Comparison of ENCODE assay signal across 1 cellular context in the genomic region with DNA sequence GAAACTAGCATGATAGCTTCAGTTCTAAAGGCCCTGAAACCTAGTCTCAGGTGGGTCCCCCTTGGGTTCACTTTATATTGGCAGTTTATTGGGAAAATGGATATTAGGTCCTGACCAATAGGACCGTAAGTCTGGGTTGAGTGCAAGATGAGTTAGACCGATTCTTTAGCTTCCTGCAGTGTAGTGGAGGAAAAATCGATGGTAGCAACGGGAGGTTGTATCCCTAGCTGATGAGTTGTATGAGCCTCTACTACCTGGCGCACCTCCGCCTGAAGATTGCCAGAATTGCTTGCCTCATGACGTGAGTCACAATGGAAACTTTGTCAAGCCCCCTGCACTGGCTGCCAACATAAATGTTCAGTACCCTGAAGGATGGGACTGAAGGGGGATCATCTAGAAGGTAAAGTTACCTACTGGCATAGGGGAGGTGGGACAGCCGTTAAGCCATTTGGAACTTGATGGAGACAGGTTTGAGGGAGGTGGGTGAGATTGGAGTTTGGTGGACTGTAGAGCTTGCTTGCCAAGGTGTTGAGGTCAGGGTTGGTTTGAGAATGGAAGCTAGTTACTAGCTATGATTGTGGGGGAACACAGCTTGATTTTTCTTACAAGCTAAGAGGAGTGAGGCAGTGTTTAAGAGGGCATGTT.
TF ChIP-seq lines count a peak whose summit lies in the region.

No MANE protein-coding gene starts in this region.

TF ChIP-seq in HepG2, 621 proteins besides CTCF, POLR2A, EP300 and RAD21 (continued from another document and continues in another):
- TF ChIP-seq, protein P1, sequence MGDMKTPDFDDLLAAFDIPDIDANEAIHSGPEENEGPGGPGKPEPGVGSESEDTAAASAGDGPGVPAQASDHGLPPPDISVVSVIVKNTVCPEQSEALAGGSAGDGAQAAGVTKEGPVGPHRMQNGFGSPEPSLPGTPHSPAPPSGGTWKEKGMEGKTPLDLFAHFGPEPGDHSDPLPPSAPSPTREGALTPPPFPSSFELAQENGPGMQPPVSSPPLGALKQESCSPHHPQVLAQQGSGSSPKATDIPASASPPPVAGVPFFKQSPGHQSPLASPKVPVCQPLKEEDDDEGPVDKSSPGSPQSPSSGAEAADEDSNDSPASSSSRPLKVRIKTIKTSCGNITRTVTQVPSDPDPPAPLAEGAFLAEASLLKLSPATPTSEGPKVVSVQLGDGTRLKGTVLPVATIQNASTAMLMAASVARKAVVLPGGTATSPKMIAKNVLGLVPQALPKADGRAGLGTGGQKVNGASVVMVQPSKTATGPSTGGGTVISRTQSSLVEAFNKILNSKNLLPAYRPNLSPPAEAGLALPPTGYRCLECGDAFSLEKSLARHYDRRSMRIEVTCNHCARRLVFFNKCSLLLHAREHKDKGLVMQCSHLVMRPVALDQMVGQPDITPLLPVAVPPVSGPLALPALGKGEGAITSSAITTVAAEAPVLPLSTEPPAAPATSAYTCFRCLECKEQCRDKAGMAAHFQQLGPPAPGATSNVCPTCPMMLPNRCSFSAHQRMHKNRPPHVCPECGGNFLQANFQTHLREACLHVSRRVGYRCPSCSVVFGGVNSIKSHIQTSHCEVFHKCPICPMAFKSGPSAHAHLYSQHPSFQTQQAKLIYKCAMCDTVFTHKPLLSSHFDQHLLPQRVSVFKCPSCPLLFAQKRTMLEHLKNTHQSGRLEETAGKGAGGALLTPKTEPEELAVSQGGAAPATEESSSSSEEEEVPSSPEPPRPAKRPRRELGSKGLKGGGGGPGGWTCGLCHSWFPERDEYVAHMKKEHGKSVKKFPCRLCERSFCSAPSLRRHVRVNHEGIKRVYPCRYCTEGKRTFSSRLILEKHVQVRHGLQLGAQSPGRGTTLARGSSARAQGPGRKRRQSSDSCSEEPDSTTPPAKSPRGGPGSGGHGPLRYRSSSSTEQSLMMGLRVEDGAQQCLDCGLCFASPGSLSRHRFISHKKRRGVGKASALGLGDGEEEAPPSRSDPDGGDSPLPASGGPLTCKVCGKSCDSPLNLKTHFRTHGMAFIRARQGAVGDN (CRISPR knock-in tag; IDR thresholded peaks at IDR 0.05) = no peak
- TF ChIP-seq KLF11 (CRISPR knock-in tag; IDR thresholded peaks at IDR 0.05) = no peak
- TF ChIP-seq SIN3B (IDR thresholded peaks at IDR 0.05; ENCODE audit: low read length) = no peak
- no peak for TF ChIP-seq ZNF382 (CRISPR knock-in tag; IDR thresholded peaks at IDR 0.05; ENCODE audit: borderline replicate concordance)
- TF ChIP-seq, protein P2, sequence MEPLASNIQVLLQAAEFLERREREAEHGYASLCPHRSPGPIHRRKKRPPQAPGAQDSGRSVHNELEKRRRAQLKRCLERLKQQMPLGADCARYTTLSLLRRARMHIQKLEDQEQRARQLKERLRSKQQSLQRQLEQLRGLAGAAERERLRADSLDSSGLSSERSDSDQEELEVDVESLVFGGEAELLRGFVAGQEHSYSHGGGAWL (CRISPR knock-in tag; IDR thresholded peaks at IDR 0.05) = no peak
- TF ChIP-seq, protein P3, sequence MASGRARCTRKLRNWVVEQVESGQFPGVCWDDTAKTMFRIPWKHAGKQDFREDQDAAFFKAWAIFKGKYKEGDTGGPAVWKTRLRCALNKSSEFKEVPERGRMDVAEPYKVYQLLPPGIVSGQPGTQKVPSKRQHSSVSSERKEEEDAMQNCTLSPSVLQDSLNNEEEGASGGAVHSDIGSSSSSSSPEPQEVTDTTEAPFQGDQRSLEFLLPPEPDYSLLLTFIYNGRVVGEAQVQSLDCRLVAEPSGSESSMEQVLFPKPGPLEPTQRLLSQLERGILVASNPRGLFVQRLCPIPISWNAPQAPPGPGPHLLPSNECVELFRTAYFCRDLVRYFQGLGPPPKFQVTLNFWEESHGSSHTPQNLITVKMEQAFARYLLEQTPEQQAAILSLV (CRISPR knock-in tag; IDR thresholded peaks at IDR 0.05; ENCODE audit: borderline replicate concordance) = no peak
- no peak for TF ChIP-seq ZNF644 (CRISPR knock-in tag; IDR thresholded peaks at IDR 0.05; ENCODE audit: low read depth)
- TF ChIP-seq GABPA (IDR thresholded peaks at IDR 0.05; ENCODE audit: low read depth, low read length) = no peak
- no peak for TF ChIP-seq GABPA (CRISPR knock-in tag; IDR thresholded peaks at IDR 0.05; ENCODE audit: low read depth)
- TF ChIP-seq, protein P4, sequence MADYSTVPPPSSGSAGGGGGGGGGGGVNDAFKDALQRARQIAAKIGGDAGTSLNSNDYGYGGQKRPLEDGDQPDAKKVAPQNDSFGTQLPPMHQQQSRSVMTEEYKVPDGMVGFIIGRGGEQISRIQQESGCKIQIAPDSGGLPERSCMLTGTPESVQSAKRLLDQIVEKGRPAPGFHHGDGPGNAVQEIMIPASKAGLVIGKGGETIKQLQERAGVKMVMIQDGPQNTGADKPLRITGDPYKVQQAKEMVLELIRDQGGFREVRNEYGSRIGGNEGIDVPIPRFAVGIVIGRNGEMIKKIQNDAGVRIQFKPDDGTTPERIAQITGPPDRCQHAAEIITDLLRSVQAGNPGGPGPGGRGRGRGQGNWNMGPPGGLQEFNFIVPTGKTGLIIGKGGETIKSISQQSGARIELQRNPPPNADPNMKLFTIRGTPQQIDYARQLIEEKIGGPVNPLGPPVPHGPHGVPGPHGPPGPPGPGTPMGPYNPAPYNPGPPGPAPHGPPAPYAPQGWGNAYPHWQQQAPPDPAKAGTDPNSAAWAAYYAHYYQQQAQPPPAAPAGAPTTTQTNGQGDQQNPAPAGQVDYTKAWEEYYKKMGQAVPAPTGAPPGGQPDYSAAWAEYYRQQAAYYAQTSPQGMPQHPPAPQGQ (CRISPR knock-in tag; IDR thresholded peaks at IDR 0.05; ENCODE audit: borderline replicate concordance) = no peak
- TF ChIP-seq MEF2D (CRISPR knock-in tag; IDR thresholded peaks at IDR 0.05) = no peak
- no peak for TF ChIP-seq NCOA2 (CRISPR knock-in tag; IDR thresholded peaks at IDR 0.05)
- TF ChIP-seq ZFP36L2 (CRISPR knock-in tag; IDR thresholded peaks at IDR 0.05) = no peak
- TF ChIP-seq SIX1 (CRISPR knock-in tag; IDR thresholded peaks at IDR 0.05; ENCODE audit: borderline replicate concordance) = no peak
- no peak for TF ChIP-seq ZNF234 (CRISPR knock-in tag; conservative IDR thresholded peaks at IDR 0.05)
- TF ChIP-seq ZNF552 (CRISPR knock-in tag; IDR thresholded peaks at IDR 0.05; ENCODE audit: borderline replicate concordance) = no peak
- TF ChIP-seq EEA1 (CRISPR knock-in tag; IDR thresholded peaks at IDR 0.05; ENCODE audit: borderline replicate concordance) = no peak
- peak; percentile 22 for TF ChIP-seq AKAP8 (CRISPR knock-in tag; IDR thresholded peaks at IDR 0.05)
- TF ChIP-seq HHEX (CRISPR knock-in tag; IDR thresholded peaks at IDR 0.05) = no peak
- TF ChIP-seq ZNF709 (CRISPR knock-in tag; IDR thresholded peaks at IDR 0.05) = no peak
- TF ChIP-seq, protein P5, sequence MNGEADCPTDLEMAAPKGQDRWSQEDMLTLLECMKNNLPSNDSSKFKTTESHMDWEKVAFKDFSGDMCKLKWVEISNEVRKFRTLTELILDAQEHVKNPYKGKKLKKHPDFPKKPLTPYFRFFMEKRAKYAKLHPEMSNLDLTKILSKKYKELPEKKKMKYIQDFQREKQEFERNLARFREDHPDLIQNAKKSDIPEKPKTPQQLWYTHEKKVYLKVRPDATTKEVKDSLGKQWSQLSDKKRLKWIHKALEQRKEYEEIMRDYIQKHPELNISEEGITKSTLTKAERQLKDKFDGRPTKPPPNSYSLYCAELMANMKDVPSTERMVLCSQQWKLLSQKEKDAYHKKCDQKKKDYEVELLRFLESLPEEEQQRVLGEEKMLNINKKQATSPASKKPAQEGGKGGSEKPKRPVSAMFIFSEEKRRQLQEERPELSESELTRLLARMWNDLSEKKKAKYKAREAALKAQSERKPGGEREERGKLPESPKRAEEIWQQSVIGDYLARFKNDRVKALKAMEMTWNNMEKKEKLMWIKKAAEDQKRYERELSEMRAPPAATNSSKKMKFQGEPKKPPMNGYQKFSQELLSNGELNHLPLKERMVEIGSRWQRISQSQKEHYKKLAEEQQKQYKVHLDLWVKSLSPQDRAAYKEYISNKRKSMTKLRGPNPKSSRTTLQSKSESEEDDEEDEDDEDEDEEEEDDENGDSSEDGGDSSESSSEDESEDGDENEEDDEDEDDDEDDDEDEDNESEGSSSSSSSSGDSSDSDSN (CRISPR knock-in tag; IDR thresholded peaks at IDR 0.05) = peak; percentile 18
- no peak for TF ChIP-seq ZNF567 (CRISPR knock-in tag; IDR thresholded peaks at IDR 0.05; ENCODE audit: borderline replicate concordance)
- TF ChIP-seq SKI (IDR thresholded peaks at IDR 0.05; ENCODE audit: partially characterized antibody) = no peak
- peak; percentile 70; the same call in 1 of the 2 replicates for TF ChIP-seq ZNF430 (CRISPR knock-in tag; IDR thresholded peaks at IDR 0.05)
- TF ChIP-seq PAWR (CRISPR knock-in tag; IDR thresholded peaks at IDR 0.05; ENCODE audit: borderline replicate concordance) = no peak
- TF ChIP-seq, protein P6, sequence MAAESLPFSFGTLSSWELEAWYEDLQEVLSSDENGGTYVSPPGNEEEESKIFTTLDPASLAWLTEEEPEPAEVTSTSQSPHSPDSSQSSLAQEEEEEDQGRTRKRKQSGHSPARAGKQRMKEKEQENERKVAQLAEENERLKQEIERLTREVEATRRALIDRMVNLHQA (CRISPR knock-in tag; IDR thresholded peaks at IDR 0.05) = no peak
- TF ChIP-seq ZMYM3 (CRISPR knock-in tag; IDR thresholded peaks at IDR 0.05) = no peak
- TF ChIP-seq SIN3A (IDR thresholded peaks at IDR 0.05; ENCODE audit: borderline replicate concordance, low read depth, low read length) = 0 out of 2 replicates have a peak, but pooled peaks have one; percentile 21
- TF ChIP-seq MIER2 (CRISPR knock-in tag; IDR thresholded peaks at IDR 0.05) = no peak
- no peak for TF ChIP-seq RFXANK (CRISPR knock-in tag; IDR thresholded peaks at IDR 0.05)
- no peak for TF ChIP-seq ZIK1 (CRISPR knock-in tag; IDR thresholded peaks at IDR 0.05; ENCODE audit: borderline replicate concordance, low read depth)
- no peak for TF ChIP-seq ZNF337 (CRISPR knock-in tag; IDR thresholded peaks at IDR 0.05; ENCODE audit: borderline replicate concordance, low read depth)
- no peak for TF ChIP-seq JARID2 (CRISPR knock-in tag; IDR thresholded peaks at IDR 0.05; ENCODE audit: insufficient replicate concordance)
- no peak for TF ChIP-seq ZNF703 (CRISPR knock-in tag; IDR thresholded peaks at IDR 0.05; ENCODE audit: borderline replicate concordance)
- TF ChIP-seq, protein P7, sequence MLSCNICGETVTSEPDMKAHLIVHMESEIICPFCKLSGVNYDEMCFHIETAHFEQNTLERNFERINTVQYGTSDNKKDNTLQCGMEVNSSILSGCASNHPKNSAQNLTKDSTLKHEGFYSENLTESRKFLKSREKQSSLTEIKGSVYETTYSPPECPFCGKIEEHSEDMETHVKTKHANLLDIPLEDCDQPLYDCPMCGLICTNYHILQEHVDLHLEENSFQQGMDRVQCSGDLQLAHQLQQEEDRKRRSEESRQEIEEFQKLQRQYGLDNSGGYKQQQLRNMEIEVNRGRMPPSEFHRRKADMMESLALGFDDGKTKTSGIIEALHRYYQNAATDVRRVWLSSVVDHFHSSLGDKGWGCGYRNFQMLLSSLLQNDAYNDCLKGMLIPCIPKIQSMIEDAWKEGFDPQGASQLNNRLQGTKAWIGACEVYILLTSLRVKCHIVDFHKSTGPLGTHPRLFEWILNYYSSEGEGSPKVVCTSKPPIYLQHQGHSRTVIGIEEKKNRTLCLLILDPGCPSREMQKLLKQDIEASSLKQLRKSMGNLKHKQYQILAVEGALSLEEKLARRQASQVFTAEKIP (CRISPR knock-in tag; IDR thresholded peaks at IDR 0.05; ENCODE audit: borderline replicate concordance) = no peak
- TF ChIP-seq SALL1 (CRISPR knock-in tag; IDR thresholded peaks at IDR 0.05) = no peak
- TF ChIP-seq ZNF562 (CRISPR knock-in tag; IDR thresholded peaks at IDR 0.05; ENCODE audit: borderline replicate concordance) = 0 out of 2 replicates have a peak, but pooled peaks have one; percentile 25
- peak; percentile 76 for TF ChIP-seq POLR2G (IDR thresholded peaks at IDR 0.05; ENCODE audit: low read depth, low read length)
- no peak for TF ChIP-seq ZNF879 (CRISPR knock-in tag; IDR thresholded peaks at IDR 0.05)
- no peak for TF ChIP-seq ATM (IDR thresholded peaks at IDR 0.05; ENCODE audit: borderline replicate concordance)
- TF ChIP-seq, protein P8, sequence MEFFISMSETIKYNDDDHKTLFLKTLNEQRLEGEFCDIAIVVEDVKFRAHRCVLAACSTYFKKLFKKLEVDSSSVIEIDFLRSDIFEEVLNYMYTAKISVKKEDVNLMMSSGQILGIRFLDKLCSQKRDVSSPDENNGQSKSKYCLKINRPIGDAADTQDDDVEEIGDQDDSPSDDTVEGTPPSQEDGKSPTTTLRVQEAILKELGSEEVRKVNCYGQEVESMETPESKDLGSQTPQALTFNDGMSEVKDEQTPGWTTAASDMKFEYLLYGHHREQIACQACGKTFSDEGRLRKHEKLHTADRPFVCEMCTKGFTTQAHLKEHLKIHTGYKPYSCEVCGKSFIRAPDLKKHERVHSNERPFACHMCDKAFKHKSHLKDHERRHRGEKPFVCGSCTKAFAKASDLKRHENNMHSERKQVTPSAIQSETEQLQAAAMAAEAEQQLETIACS (CRISPR knock-in tag; IDR thresholded peaks at IDR 0.05) = no peak
- TF ChIP-seq ZNF549 (CRISPR knock-in tag; IDR thresholded peaks at IDR 0.05) = no peak
- no peak for TF ChIP-seq IKZF4 (CRISPR knock-in tag; IDR thresholded peaks at IDR 0.05; ENCODE audit: borderline replicate concordance, low read depth, not compliant biosample characterization)
- no peak for TF ChIP-seq KDM6A (CRISPR knock-in tag; IDR thresholded peaks at IDR 0.05; ENCODE audit: low read depth)
- no peak for TF ChIP-seq ZNF501 (CRISPR knock-in tag; IDR thresholded peaks at IDR 0.05)
